8 cellular contexts compared by ENCODE assay signal in genomic region chr11:72225411-72225951, GRCh38. TPM values are rescaled to one million over a fixed set of nuclear protein-coding genes. Genes with fewer than 3 reads are reported as not detected.
DNase-seq lines count a peak whose midpoint lies in the region; ATAC-seq and TF ChIP-seq lines count a peak whose summit lies in the region.

No MANE protein-coding gene starts in this region.

- peaks cover 25% of the 10 kb centered on the region for H3K4me1 Mint-ChIP-seq in T-helper 17 cell

- WGBS in esophagus, 2 donors = 10 to 12% methylated on average over 11 of the region's 11 CpGs
- WGBS in prostate gland = 9% methylated on average over 11 of the region's 11 CpGs

- H3K27ac ChIP-seq in esophagus (ENCODE audit: low read depth in 2 of 2, low read length in 1 of 2) (peak overlapping the region in 1 of 2 donors; percentile 26), prostate gland (peak overlapping the region; percentile 98 to 99)

- H3K36me3 Mint-ChIP-seq in T-helper 17 cell (ENCODE audit: low read depth) = peaks cover 2% of the 10 kb centered on the region

- H3K4me3 ChIP-seq in esophagus (ENCODE audit: low read depth in 1 of 2, low read length in 2 of 2) (peak overlapping the region; percentile 60 to 79), prostate gland (peak overlapping the region; percentile 85 to 86)

- H3K9me3 ChIP-seq in T-helper 17 cell (ENCODE audit: control insufficient read depth, low read length, poor library complexity, severe bottlenecking) (no peaks in the 10 kb centered on the region), esophagus (ENCODE audit: control insufficient read depth in 2 of 2, insufficient read depth in 1 of 2, low read depth in 1 of 2, low read length in 1 of 2) (no peaks in the 10 kb centered on the region), prostate gland (no peaks in the 10 kb centered on the region)

- H3K27me3 ChIP-seq in esophagus (ENCODE audit: control insufficient read depth in 1 of 2, insufficient read depth in 2 of 2, low read length in 2 of 2) = no peaks in the 10 kb centered on the region
- H3K27me3 ChIP-seq in prostate gland (replicated peaks; ENCODE audit: insufficient read depth) = no peaks in the 10 kb centered on the region

- TF ChIP-seq POLR2A in prostate gland (IDR thresholded peaks at IDR 0.05) = no peak

- no peak for TF ChIP-seq CTCF in prostate gland (IDR thresholded peaks at IDR 0.05)

- H3K36me3 ChIP-seq in esophagus (ENCODE audit: control insufficient read depth in 2 of 2, insufficient read depth in 2 of 2, low read length in 1 of 2) (peaks cover 6 to 22% of the 10 kb centered on the region in 2 donors), prostate gland (peaks cover 14 to 23% of the 10 kb centered on the region in 2 donors)

- intact Hi-C loops in prostate gland (cut with DNase I) = loop anchor here (10.0 kb wide), 1 partner anchor 191 kb away; no protein-coding TSS in a partner anchor

- H3K4me1 ChIP-seq in esophagus (ENCODE audit: control insufficient read depth in 2 of 2, insufficient read depth in 2 of 2, low read length in 1 of 2) (peaks cover 0 to 7% of the 10 kb centered on the region in 2 donors), prostate gland (replicated peaks) (peaks cover 8% of the 10 kb centered on the region)

- peak overlapping the region; percentile 99 for H3K4me3 Mint-ChIP-seq in T-helper 17 cell

- peak; percentile 17 for ATAC-seq in T-helper 17 cell
- ATAC-seq in GM19463 (IDR thresholded peaks at IDR 0.05; ENCODE audit: unreplicated experiment) = no peak

- peak overlapping the region; percentile 91 for H3K27ac Mint-ChIP-seq in T-helper 17 cell

- peak; percentile 54 for DNase-seq in activated CD4-positive, alpha-beta T cell treated with anti-CD3 and anti-CD28 coated beads for 48 hours
- DNase-seq in activated CD4-positive, alpha-beta T cell treated with anti-CD3 and anti-CD28 coated beads for 1 hour = no peak
- no peak for DNase-seq in T-helper 17 cell
- no peak for DNase-seq in prostate gland (ENCODE audit: low spot score)
- DNase-seq in NCI-H1694 treated with DMSO at 0.1 percent for 48 hours (lab: John Stamatoyannopoulos, UW) = no peak
- DNase-seq in NCI-H1048 (lab: John Stamatoyannopoulos, UW) = no peak

- H3K27me3 Mint-ChIP-seq in T-helper 17 cell = no peaks in the 10 kb centered on the region

RNA-seq across cellular contexts. Expression of gene INPPL1, which starts 0.9 kb away (rescaled TPM):
- total RNA-seq in T-helper 17 cell (100 to 1,000 TPM; 102 to 108 TPM), prostate gland (100 to 1,000 TPM in 1 of 2 donors, 10 to 100 TPM in 1; 85.0 to 142 TPM)
- 10 to 100 TPM; 28.9 to 88.1 TPM for polyA plus RNA-seq in esophagus

RNA-seq across cellular contexts. Expression of gene FOLR2, which starts 8.9 kb away (rescaled TPM):
- total RNA-seq in T-helper 17 cell = not detected
- polyA plus RNA-seq in esophagus = 1 to 10 TPM; 1.1 to 2.8 TPM
- 10 to 100 TPM in 1 of 2 donors, under 1 TPM in 1; 0.87 to 23.9 TPM for total RNA-seq in prostate gland

RNA-seq across cellular contexts. Expression of gene PHOX2A, which starts 18.5 kb away (rescaled TPM):
- total RNA-seq in T-helper 17 cell (not detected), prostate gland (under 1 TPM in 1 of 2 donors, not detected in 1; 0.40 TPM)
- not detected for polyA plus RNA-seq in esophagus

RNA-seq across cellular contexts. Expression of gene FOLR1, which starts 33.5 kb away (rescaled TPM):
- total RNA-seq in T-helper 17 cell (not detected), prostate gland (1 to 10 TPM in 1 of 2 donors, not detected in 1; 8.9 TPM)
- under 1 TPM; 0.26 to 0.94 TPM for polyA plus RNA-seq in esophagus
